In genomic region chr4:153638999-153639398, GRCh38 we compare ENCODE assay signal across 1 cellular context.
TF ChIP-seq lines count a peak whose summit lies in the region.

No MANE protein-coding gene starts in this region.

TF ChIP-seq in HepG2, 621 proteins besides CTCF, POLR2A, EP300 and RAD21:
- TF ChIP-seq ZNF841 (CRISPR knock-in tag; IDR thresholded peaks at IDR 0.05; ENCODE audit: borderline replicate concordance), result no peak
- TF ChIP-seq ZMYM3 (CRISPR knock-in tag; IDR thresholded peaks at IDR 0.05), result peak; percentile 77; the same call in 1 of the 2 replicates
- TF ChIP-seq ELF4 (CRISPR knock-in tag; IDR thresholded peaks at IDR 0.05; ENCODE audit: borderline replicate concordance), result no peak
- TF ChIP-seq ZNF331 (CRISPR knock-in tag; IDR thresholded peaks at IDR 0.05), result no peak
